Comparison of ENCODE assay signal across 25 cellular contexts in the genomic region with DNA sequence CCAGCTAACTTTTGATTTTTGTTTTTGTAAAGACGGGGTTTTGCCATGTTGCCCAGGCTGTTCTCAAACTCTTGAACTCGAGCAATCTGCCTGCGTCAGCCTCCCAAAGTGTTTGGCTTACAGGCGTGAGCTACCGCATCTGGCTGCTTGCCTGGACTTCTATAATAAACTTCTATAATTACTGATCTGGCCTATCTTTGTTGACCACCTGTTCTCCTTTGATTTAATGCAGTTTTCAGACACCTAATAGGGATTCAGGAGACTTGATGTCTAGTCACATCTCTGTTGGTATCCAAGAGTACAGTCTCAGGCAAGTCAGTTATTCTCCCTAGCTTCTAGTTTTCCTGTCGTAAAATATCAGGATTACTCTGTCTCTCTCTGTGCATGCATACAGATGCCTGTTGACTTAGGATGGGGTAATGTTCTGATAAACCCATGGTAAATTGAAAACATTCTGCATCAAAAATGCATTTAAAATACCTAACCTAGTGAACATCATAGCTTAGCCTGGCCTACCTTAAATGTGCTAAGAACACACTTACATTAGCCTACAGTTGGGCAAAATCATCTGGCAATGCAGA.
"Had no signal": no experiment of that assay in that cellular context is flagged by ENCODE, and none has a peak within 500 bp of the region (broad histone marks: within the 10 kb centered on the region; RNA-seq: fewer than 3 reads in every experiment).

No MANE protein-coding gene starts in this region.

- H3K9me3 Mint-ChIP-seq: activated CD4-positive, alpha-beta memory T cell treated with anti-CD3 and anti-CD28 coated beads for 36 hours; effector memory CD8-positive, alpha-beta T cell; mesothelial cell of epicardium had no signal

- H3K27me3 Mint-ChIP-seq: activated CD4-positive, alpha-beta memory T cell treated with anti-CD3 and anti-CD28 coated beads for 36 hours; effector memory CD8-positive, alpha-beta T cell; stimulated activated memory B cell treated with anti-CD40 and anti-IgM and Interleukin-4, amounts not matched to agents 10 μg/mL and 1 μg/mL and 100 μg/mL, for 72 hours had no signal

- H3K4me1 Mint-ChIP-seq: naive thymus-derived CD4-positive, alpha-beta T cell; neural crest cell had no signal

- H3K27ac Mint-ChIP-seq: activated CD4-positive, alpha-beta memory T cell treated with anti-CD3 and anti-CD28 coated beads for 36 hours; effector memory CD8-positive, alpha-beta T cell; mesothelial cell of epicardium; naive thymus-derived CD4-positive, alpha-beta T cell; stimulated activated memory B cell treated with anti-CD40 and anti-IgM and Interleukin-4, amounts not matched to agents 10 μg/mL and 1 μg/mL and 100 μg/mL, for 72 hours had no signal

- H3K36me3 Mint-ChIP-seq: activated CD4-positive, alpha-beta memory T cell treated with anti-CD3 and anti-CD28 coated beads for 36 hours; mesothelial cell of epicardium; stimulated activated memory B cell treated with anti-CD40 and anti-IgM and Interleukin-4, amounts not matched to agents 10 μg/mL and 1 μg/mL and 100 μg/mL, for 72 hours had no signal

- ATAC-seq: effector memory CD8-positive, alpha-beta T cell; naive thymus-derived CD4-positive, alpha-beta T cell; pancreas; stimulated activated memory B cell treated with anti-CD40 and anti-IgM and Interleukin-4, amounts not matched to agents 10 μg/mL and 1 μg/mL and 100 μg/mL, for 72 hours; upper lobe of right lung had no signal

- H3K4me3 Mint-ChIP-seq: activated CD4-positive, alpha-beta memory T cell treated with anti-CD3 and anti-CD28 coated beads for 36 hours; effector memory CD8-positive, alpha-beta T cell; mesothelial cell of epicardium; naive thymus-derived CD4-positive, alpha-beta T cell; neural crest cell; stimulated activated memory B cell treated with anti-CD40 and anti-IgM and Interleukin-4, amounts not matched to agents 10 μg/mL and 1 μg/mL and 100 μg/mL, for 72 hours had no signal

- DNase-seq: activated CD4-positive, alpha-beta memory T cell treated with anti-CD3 and anti-CD28 coated beads for 36 hours; activated CD4-positive, alpha-beta T cell treated with anti-CD3 and anti-CD28 coated beads for 48 hours; activated CD8-positive, alpha-beta memory T cell treated with anti-CD3 and anti-CD28 coated beads, Interleukin-2, amount 50 U/mL, for 4 hours; activated gamma-delta T cell; activated naive CD4-positive, alpha-beta T cell treated with anti-CD3 and anti-CD28 coated beads, Interleukin-2, amount 50 U/mL, for 16 hours; activated T-cell treated with anti-CD3 and anti-CD28 coated beads, Interleukin-2, amount 50 U/mL, for 1 hour; amniotic stem cell; brain microvascular endothelial cell; cortex of kidney; effector memory CD8-positive, alpha-beta T cell; erythroblast; islet precursor cell; naive thymus-derived CD4-positive, alpha-beta T cell; nucleus accumbens; pancreas; sigmoid colon; stimulated activated CD4-positive, alpha-beta T cell treated with anti-CD3 and anti-CD28 coated beads, Interleukin-1b, Interleukin-23, amount 100 ng/mL, for 48 hours; stimulated activated CD4-positive, alpha-beta T cell treated with anti-CD3 and anti-CD28 coated beads, Interleukin-4, amount 100 ng/mL, for 4 hours; stimulated activated CD8-positive, alpha-beta memory T cell treated with anti-CD3 and anti-CD28 coated beads, Interleukin-4, amount 100 ng/mL, for 48 hours; T-helper 9 cell; tibial artery; upper lobe of right lung had no signal
